In the genomic region with DNA sequence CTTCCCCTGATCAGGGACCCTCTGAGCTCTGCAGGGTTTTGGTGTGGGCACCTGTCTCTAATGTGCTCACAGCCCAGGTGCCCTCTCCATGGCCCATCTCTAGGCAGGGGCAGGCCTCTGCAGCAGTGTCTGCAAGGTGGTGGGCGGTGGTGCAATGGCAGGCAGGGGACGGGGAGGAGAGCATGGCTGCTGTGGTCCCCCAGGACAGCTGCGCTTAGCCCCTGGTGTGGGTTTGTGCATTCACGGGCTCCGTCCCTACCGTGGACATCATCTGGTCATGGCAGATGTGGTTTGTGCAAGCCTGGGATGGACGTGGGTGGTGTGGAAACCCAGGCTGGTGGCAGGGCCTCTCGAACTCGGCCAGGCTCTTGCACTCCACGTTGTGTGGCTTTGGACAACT, we compare ENCODE assay signal across 15 cellular contexts.
"Had no signal": no experiment of that assay in that cellular context is flagged by ENCODE, and none has a peak within 500 bp of the region (broad histone marks: within the 10 kb centered on the region; RNA-seq: fewer than 3 reads in every experiment).

No MANE protein-coding gene starts in this region.

- H3K27ac Mint-ChIP-seq: activated CD4-positive, alpha-beta T cell treated with anti-CD3 and anti-CD28 coated beads for 36 hours; activated CD8-positive, alpha-beta T cell treated with anti-CD3 and anti-CD28 coated beads for 36 hours; activated naive CD4-positive, alpha-beta T cell treated with anti-CD3 and anti-CD28 coated beads, Interleukin-2, amount 50 U/mL, for 72 hours; dendritic cell treated with granulocyte-macrophage colony-stimulating factor and Interleukin-4, amounts not matched to agents 40 ng/mL and 50 ng/mL, for 4 days; nephron; progenitor cell of endocrine pancreas; stimulated activated naive CD8-positive, alpha-beta T cell treated with anti-CD3 and anti-CD28 coated beads, Interleukin-15, amount 100 ng/mL, for 72 hours had no signal

- H3K4me3 ChIP-seq: esophagus squamous epithelium, lung, thoracic aorta, upper lobe of left lung had no signal

- H3K9me3 Mint-ChIP-seq: activated CD8-positive, alpha-beta T cell treated with anti-CD3 and anti-CD28 coated beads for 36 hours; activated naive CD4-positive, alpha-beta T cell treated with anti-CD3 and anti-CD28 coated beads, Interleukin-2, amount 50 U/mL, for 72 hours; dendritic cell treated with granulocyte-macrophage colony-stimulating factor and Interleukin-4, amounts not matched to agents 40 ng/mL and 50 ng/mL, for 4 days; stimulated activated naive CD8-positive, alpha-beta T cell treated with anti-CD3 and anti-CD28 coated beads, Interleukin-15, amount 100 ng/mL, for 72 hours had no signal

- H3K27me3 ChIP-seq: upper lobe of left lung had no signal

- ATAC-seq: activated CD4-positive, alpha-beta T cell treated with anti-CD3 and anti-CD28 coated beads for 36 hours; activated CD8-positive, alpha-beta T cell treated with anti-CD3 and anti-CD28 coated beads for 36 hours; activated naive CD4-positive, alpha-beta T cell treated with anti-CD3 and anti-CD28 coated beads, Interleukin-2, amount 50 U/mL, for 72 hours; stimulated activated naive CD8-positive, alpha-beta T cell treated with anti-CD3 and anti-CD28 coated beads, Interleukin-15, amount 100 ng/mL, for 72 hours had no signal

- DNase-seq: activated CD4-positive, alpha-beta T cell treated with anti-CD3 and anti-CD28 coated beads for 36 hours; activated CD8-positive, alpha-beta T cell treated with anti-CD3 and anti-CD28 coated beads for 36 hours; effector CD8-positive, alpha-beta T cell; esophagus squamous epithelium; midbrain; nucleus accumbens; stimulated activated CD4-positive, alpha-beta T cell treated with anti-CD3 and anti-CD28 coated beads, Interleukin-2, amount 100 ng/mL, for 24 hours had no signal

- H3K36me3 Mint-ChIP-seq: activated naive CD4-positive, alpha-beta T cell treated with anti-CD3 and anti-CD28 coated beads, Interleukin-2, amount 50 U/mL, for 72 hours had no signal

- H3K27ac ChIP-seq: esophagus squamous epithelium, thoracic aorta, upper lobe of left lung had no signal

- H3K9me3 ChIP-seq: esophagus squamous epithelium, thoracic aorta, upper lobe of left lung had no signal

- H3K27me3 Mint-ChIP-seq: activated CD4-positive, alpha-beta T cell treated with anti-CD3 and anti-CD28 coated beads for 36 hours; activated CD8-positive, alpha-beta T cell treated with anti-CD3 and anti-CD28 coated beads for 36 hours; progenitor cell of endocrine pancreas; stimulated activated naive CD8-positive, alpha-beta T cell treated with anti-CD3 and anti-CD28 coated beads, Interleukin-15, amount 100 ng/mL, for 72 hours had no signal

- H3K4me1 ChIP-seq: esophagus squamous epithelium, upper lobe of left lung had no signal

- H3K36me3 ChIP-seq: esophagus squamous epithelium, thoracic aorta, upper lobe of left lung had no signal

- H3K4me1 Mint-ChIP-seq: activated CD4-positive, alpha-beta T cell treated with anti-CD3 and anti-CD28 coated beads for 36 hours; stimulated activated naive CD8-positive, alpha-beta T cell treated with anti-CD3 and anti-CD28 coated beads, Interleukin-15, amount 100 ng/mL, for 72 hours had no signal

- H3K4me3 Mint-ChIP-seq: activated CD4-positive, alpha-beta T cell treated with anti-CD3 and anti-CD28 coated beads for 36 hours; activated CD8-positive, alpha-beta T cell treated with anti-CD3 and anti-CD28 coated beads for 36 hours; dendritic cell treated with granulocyte-macrophage colony-stimulating factor and Interleukin-4, amounts not matched to agents 40 ng/mL and 50 ng/mL, for 4 days; nephron; stimulated activated naive CD8-positive, alpha-beta T cell treated with anti-CD3 and anti-CD28 coated beads, Interleukin-15, amount 100 ng/mL, for 72 hours had no signal
